ENCODE assay signal across 10 cellular contexts in genomic region chr3:170054204-170054603, GRCh38. TPM values are rescaled to one million over a fixed set of nuclear protein-coding genes. Genes with fewer than 3 reads are reported as not detected.
A peak's percentile ranks its signal among the peaks of the same experiment; 100 is the strongest.
DNase-seq lines count a peak whose midpoint lies in the region; ATAC-seq and TF ChIP-seq lines count a peak whose summit lies in the region.
"Had no signal": no experiment of that assay in that cellular context is flagged by ENCODE, and none has a peak within 500 bp of the region (broad histone marks: within the 10 kb centered on the region; RNA-seq: fewer than 3 reads in every experiment).

No MANE protein-coding gene starts in this region.

- H3K27ac ChIP-seq in Karpas-422 (ENCODE audit: low read length) = peak overlapping the region; percentile 97
- H3K27ac ChIP-seq: SJCRH30 had no signal

- H3K4me3 ChIP-seq in GM06990 (replicated peaks; ENCODE audit: low read depth, low read length) (no peak overlapping the region), Karpas-422 (ENCODE audit: low read length) (no peak overlapping the region), astrocyte of the cerebellum (ENCODE audit: low read depth, low read length) (no peak overlapping the region)
- H3K4me3 ChIP-seq: SJCRH30 had no signal

- peak overlapping the region; percentile 77 to 92 for H3K27ac Mint-ChIP-seq in natural killer cell treated with Interleukin-12 subunit alpha and Interleukin-12 subunit beta and Interleukin-15 and Interleukin-18, amount 100 ng/mL, for 72 hours
- no peak overlapping the region for H3K27ac Mint-ChIP-seq in activated naive CD8-positive, alpha-beta T cell treated with anti-CD3 and anti-CD28 coated beads for 36 hours

- no peaks in the 10 kb centered on the region; the same call in none of the 2 replicates for H3K36me3 ChIP-seq in GM06990 (ENCODE audit: control insufficient read depth, insufficient read depth, low read length)
- no peaks in the 10 kb centered on the region; the same call in 1 of the 2 replicates for H3K36me3 ChIP-seq in Karpas-422 (ENCODE audit: insufficient read depth, low read length)
- H3K36me3 ChIP-seq: SJCRH30 had no signal

- ATAC-seq in natural killer cell treated with Interleukin-12 subunit alpha and Interleukin-12 subunit beta and Interleukin-15 and Interleukin-18, amount 100 ng/mL, for 72 hours = no peak
- no peak for ATAC-seq in HG02763 (IDR thresholded peaks at IDR 0.05; ENCODE audit: unreplicated experiment)
- ATAC-seq in esophagus mucosa = no peak

- no peaks in the 10 kb centered on the region for H3K9me3 ChIP-seq in Karpas-422 (ENCODE audit: low read length)
- H3K9me3 ChIP-seq: SJCRH30 had no signal

- no peaks in the 10 kb centered on the region for H3K9me2 ChIP-seq in Karpas-422 (replicated peaks; ENCODE audit: insufficient read depth, low read length)

- H3K27me3 ChIP-seq in GM06990 (replicated peaks; ENCODE audit: control insufficient read depth, insufficient read depth, low read length) = no peaks in the 10 kb centered on the region
- no peaks in the 10 kb centered on the region for H3K27me3 ChIP-seq in Karpas-422 (ENCODE audit: low read length)
- H3K27me3 ChIP-seq: SJCRH30 had no signal

- peaks cover 66% of the 10 kb centered on the region for H3K4me1 ChIP-seq in Karpas-422 (ENCODE audit: low read length)
- H3K4me1 ChIP-seq: SJCRH30 had no signal

- H3K4me1 Mint-ChIP-seq in natural killer cell treated with Interleukin-12 subunit alpha and Interleukin-12 subunit beta and Interleukin-15 and Interleukin-18, amount 100 ng/mL, for 72 hours (ENCODE audit: low read depth in 2 of 2) = peaks cover 32 to 46% of the 10 kb centered on the region in 2 donors
- peaks cover 35% of the 10 kb centered on the region for H3K4me1 Mint-ChIP-seq in activated naive CD8-positive, alpha-beta T cell treated with anti-CD3 and anti-CD28 coated beads for 36 hours

- peak overlapping the region; percentile 80 for H3K4me2 ChIP-seq in Karpas-422 (ENCODE audit: low read depth, low read length, poor library complexity, severe bottlenecking)

- peak; percentile 66 for TF ChIP-seq CTCF in GM06990 (IDR thresholded peaks at IDR 0.05; ENCODE audit: insufficient read depth, low read length, poor library complexity, severe bottlenecking)
- TF ChIP-seq CTCF in astrocyte of the cerebellum (IDR thresholded peaks at IDR 0.05; ENCODE audit: low read depth, low read length, missing control alignments) = peak; percentile 27

- no peak overlapping the region for H2AFZ ChIP-seq in Karpas-422 (ENCODE audit: low read length)

- H3K27me3 Mint-ChIP-seq in natural killer cell treated with Interleukin-12 subunit alpha and Interleukin-12 subunit beta and Interleukin-15 and Interleukin-18, amount 100 ng/mL, for 72 hours = peaks cover 0 to 2% of the 10 kb centered on the region in 2 donors
- no peaks in the 10 kb centered on the region for H3K27me3 Mint-ChIP-seq in activated naive CD8-positive, alpha-beta T cell treated with anti-CD3 and anti-CD28 coated beads for 36 hours

- peaks cover 2% of the 10 kb centered on the region for H3K9me3 Mint-ChIP-seq in natural killer cell treated with Interleukin-12 subunit alpha and Interleukin-12 subunit beta and Interleukin-15 and Interleukin-18, amount 100 ng/mL, for 72 hours
- H3K9me3 Mint-ChIP-seq in activated naive CD8-positive, alpha-beta T cell treated with anti-CD3 and anti-CD28 coated beads for 36 hours = no peaks in the 10 kb centered on the region

- peaks cover 41% of the 10 kb centered on the region for H3K79me2 ChIP-seq in Karpas-422 (ENCODE audit: low read length)

- H3K36me3 Mint-ChIP-seq in natural killer cell treated with Interleukin-12 subunit alpha and Interleukin-12 subunit beta and Interleukin-15 and Interleukin-18, amount 100 ng/mL, for 72 hours = peaks cover 5% of the 10 kb centered on the region
- H3K36me3 Mint-ChIP-seq in activated naive CD8-positive, alpha-beta T cell treated with anti-CD3 and anti-CD28 coated beads for 36 hours = no peaks in the 10 kb centered on the region

- H3K9ac ChIP-seq in Karpas-422 (ENCODE audit: low read length) = no peak overlapping the region

- H4K20me1 ChIP-seq in Karpas-422 (ENCODE audit: insufficient read depth, low read depth, low read length) = no peaks in the 10 kb centered on the region

- peak overlapping the region; percentile 84 for H3K4me3 Mint-ChIP-seq in natural killer cell treated with Interleukin-12 subunit alpha and Interleukin-12 subunit beta and Interleukin-15 and Interleukin-18, amount 100 ng/mL, for 72 hours
- H3K4me3 Mint-ChIP-seq in activated naive CD8-positive, alpha-beta T cell treated with anti-CD3 and anti-CD28 coated beads for 36 hours = no peak overlapping the region

- in situ Hi-C loops in astrocyte of the cerebellum (cut with HindIII; ENCODE audit: low sequenced_read_pairs) = no loop called here

- no peak for DNase-seq in GM06990 (ENCODE audit: extremely low read depth, insufficient read length)
- DNase-seq in Karpas-422 = peak; percentile 80
- DNase-seq in astrocyte of the cerebellum (ENCODE audit: low read depth) = no peak
- DNase-seq in natural killer cell treated with Interleukin-12 subunit alpha and Interleukin-12 subunit beta and Interleukin-15 and Interleukin-18, amount 100 ng/mL, for 72 hours (ENCODE audit: low spot score) = no peak
- no peak for DNase-seq in activated naive CD8-positive, alpha-beta T cell treated with anti-CD3 and anti-CD28 coated beads for 36 hours
- DNase-seq: activated naive CD4-positive, alpha-beta T cell; SJCRH30; small intestine had no signal

RNA-seq across cellular contexts. Expression of gene GPR160, which starts 16.4 kb away (rescaled TPM):
- total RNA-seq in Karpas-422 (2014; rRNA removed; shearing (Covaris generic); ENCODE audit: low replicate concordance) = 67.6 and 94.6 TPM in 2 replicates
- 10 to 100 TPM; 12.1 to 12.4 TPM for total RNA-seq in natural killer cell treated with Interleukin-12 subunit alpha and Interleukin-12 subunit beta and Interleukin-15 and Interleukin-18, amount 100 ng/mL, for 72 hours
- 1 to 10 TPM; 8.2 to 9.6 TPM for total RNA-seq in activated naive CD8-positive, alpha-beta T cell treated with anti-CD3 and anti-CD28 coated beads for 36 hours
- 1.4 TPM for total RNA-seq in esophagus mucosa
